Comparison of ENCODE assay signal across 8 cellular contexts in the genomic region with DNA sequence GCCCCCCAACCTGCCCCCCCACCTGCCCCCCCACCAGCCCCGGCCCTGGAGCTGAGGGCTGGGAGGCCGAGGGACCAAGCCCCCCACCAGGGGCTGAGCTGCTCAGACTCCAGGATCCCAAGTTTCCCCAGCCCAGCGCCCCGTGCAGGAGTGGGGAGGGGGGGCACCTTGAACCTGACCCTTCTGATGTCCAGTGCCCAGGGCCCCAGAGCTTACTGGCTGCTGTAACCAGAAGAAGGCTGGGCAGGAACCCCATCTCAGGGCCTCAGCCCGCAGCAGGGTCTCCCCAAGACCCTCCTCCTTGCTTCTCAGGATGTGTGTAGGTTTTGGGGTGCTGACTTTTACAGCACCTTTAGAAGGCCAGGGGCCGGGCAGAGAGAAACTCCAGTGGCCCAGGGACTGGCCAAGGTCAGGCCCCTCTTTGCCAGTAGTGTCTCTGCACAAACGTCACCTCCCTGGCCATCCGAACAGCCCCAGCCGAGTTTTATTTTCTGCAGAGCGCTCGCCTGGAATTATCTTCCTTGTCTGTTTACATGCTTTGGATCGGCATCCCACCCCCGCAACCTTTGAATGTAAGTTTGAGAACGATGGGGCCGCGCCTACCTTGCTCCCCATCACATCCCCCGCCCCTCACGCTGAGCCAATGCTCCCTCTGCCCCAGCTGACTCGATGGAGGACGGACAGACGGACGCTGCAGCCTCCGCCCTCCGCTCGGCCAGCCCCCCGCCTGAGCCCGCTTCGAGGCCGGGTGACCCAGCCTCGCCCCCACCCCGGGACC.
DNase-seq lines count a peak whose midpoint lies in the region; ATAC-seq and TF ChIP-seq lines count a peak whose summit lies in the region.

No MANE protein-coding gene starts in this region.

- H3K36me3 ChIP-seq in A673 (ENCODE audit: insufficient read depth, low read length, poor library complexity, severe bottlenecking) (no peaks in the 10 kb centered on the region), osteoblast (ENCODE audit: insufficient read depth, low read length) (no peaks in the 10 kb centered on the region)

- BruUV-seq in A673 (replicated peaks; lab: Mats Ljungman, UMichigan): no TSS peak

- POLR2A ChIA-PET in A673 (lab: Charles Lee; ENCODE audit: low non-redundant PET): interaction anchor here (0.6 kb wide), 1 partner anchor 488 kb away, joined by 3 read pairs; no protein-coding TSS in a partner anchor

- H3K27me3 ChIP-seq in A673 (replicated peaks; ENCODE audit: insufficient read depth, low read depth, low read length, poor library complexity): no peaks in the 10 kb centered on the region
- peaks cover 56% of the 10 kb centered on the region for H3K27me3 ChIP-seq in osteoblast (ENCODE audit: insufficient read depth, low read length)

- intact Hi-C loops in A673 (cut with micrococcal nuclease; ENCODE audit: unreplicated experiment): loop anchor here (2.0 kb wide), 1 partner anchor 352 kb away; no protein-coding TSS in a partner anchor

- no peaks in the 10 kb centered on the region for H4K20me1 ChIP-seq in osteoblast (ENCODE audit: insufficient read depth, low read length)

- H2AFZ ChIP-seq in osteoblast (ENCODE audit: low read length): no peak overlapping the region

- H3K4me3 ChIP-seq in A673 (ENCODE audit: low read depth, low read length, poor library complexity, severe bottlenecking) (peak overlapping the region; percentile 46), osteoblast (ENCODE audit: insufficient read depth, low read length) (peak overlapping the region; percentile 68)

- CTCF ChIA-PET in A673 (lab: Charles Lee): interaction anchor here (0.6 to 0.9 kb wide), 4 partner anchors 31 to 371 kb away, joined by 3 to 4 read pairs (median 3); no protein-coding TSS in a partner anchor

- peak overlapping the region; percentile 83 for H3K4me2 ChIP-seq in osteoblast (ENCODE audit: insufficient read depth, low read length)

- TF ChIP-seq CTCF in A673 (conservative IDR thresholded peaks at IDR 0.05; ENCODE audit: low read depth, low read length): no peak
- TF ChIP-seq CTCF in osteoblast (IDR thresholded peaks at IDR 0.05; ENCODE audit: extremely low read depth, low read depth, low read length): no peak

- H3K4me1 ChIP-seq in A673 (ENCODE audit: insufficient read depth, low read length, poor library complexity, severe bottlenecking) (peaks cover 10% of the 10 kb centered on the region), osteoblast (ENCODE audit: insufficient read depth, low read length) (peaks cover 8% of the 10 kb centered on the region)

- DNase-seq in A673 (ENCODE audit: low spot score): peak; percentile 33
- peak; percentile 42 for DNase-seq in HuH-7 (ENCODE audit: low spot score)
- peak; percentile 27 to 30 for DNase-seq in activated CD4-positive, alpha-beta T cell treated with anti-CD3 and anti-CD28 coated beads, Interleukin-2, amount 50 U/mL, for 4 hours
- DNase-seq in osteoblast (ENCODE audit: insufficient read length, low spot score, missing footprints): peak; percentile 90
- DNase-seq in RPMI8226: no peak
- no peak for DNase-seq in central memory CD4-positive, alpha-beta T cell

- no peaks in the 10 kb centered on the region for H3K9me3 ChIP-seq in A673 (ENCODE audit: low read depth, low read length, poor library complexity, severe bottlenecking)
- H3K9me3 ChIP-seq in osteoblast (ENCODE audit: low read depth, low read length): no peaks in the 10 kb centered on the region

- peak; percentile 4 for ATAC-seq in esophagus mucosa
- no peak for ATAC-seq in HG02678 (IDR thresholded peaks at IDR 0.05; ENCODE audit: unreplicated experiment)

- no peaks in the 10 kb centered on the region for H3K79me2 ChIP-seq in osteoblast (ENCODE audit: insufficient read depth, low read length)

- no peak overlapping the region for H3K27ac ChIP-seq in A673 (ENCODE audit: low read depth, low read length, poor library complexity, severe bottlenecking)
- H3K27ac ChIP-seq in osteoblast (ENCODE audit: low read depth, low read length): no peak overlapping the region

Comparison
In these comparisons a context has a peak if more than half of its experiments do, and no peak if none do; other contexts are left out.
1. DNase-seq: peak in A673 (single experiment), HuH-7 (single experiment), activated CD4-positive, alpha-beta T cell treated with anti-CD3 and anti-CD28 coated beads, Interleukin-2, amount 50 U/mL, for 4 hours (2 of 2) and osteoblast (single experiment); none in RPMI8226 (single experiment) and central memory CD4-positive, alpha-beta T cell (single experiment).